7 cellular contexts compared by ENCODE assay signal in the genomic region with DNA sequence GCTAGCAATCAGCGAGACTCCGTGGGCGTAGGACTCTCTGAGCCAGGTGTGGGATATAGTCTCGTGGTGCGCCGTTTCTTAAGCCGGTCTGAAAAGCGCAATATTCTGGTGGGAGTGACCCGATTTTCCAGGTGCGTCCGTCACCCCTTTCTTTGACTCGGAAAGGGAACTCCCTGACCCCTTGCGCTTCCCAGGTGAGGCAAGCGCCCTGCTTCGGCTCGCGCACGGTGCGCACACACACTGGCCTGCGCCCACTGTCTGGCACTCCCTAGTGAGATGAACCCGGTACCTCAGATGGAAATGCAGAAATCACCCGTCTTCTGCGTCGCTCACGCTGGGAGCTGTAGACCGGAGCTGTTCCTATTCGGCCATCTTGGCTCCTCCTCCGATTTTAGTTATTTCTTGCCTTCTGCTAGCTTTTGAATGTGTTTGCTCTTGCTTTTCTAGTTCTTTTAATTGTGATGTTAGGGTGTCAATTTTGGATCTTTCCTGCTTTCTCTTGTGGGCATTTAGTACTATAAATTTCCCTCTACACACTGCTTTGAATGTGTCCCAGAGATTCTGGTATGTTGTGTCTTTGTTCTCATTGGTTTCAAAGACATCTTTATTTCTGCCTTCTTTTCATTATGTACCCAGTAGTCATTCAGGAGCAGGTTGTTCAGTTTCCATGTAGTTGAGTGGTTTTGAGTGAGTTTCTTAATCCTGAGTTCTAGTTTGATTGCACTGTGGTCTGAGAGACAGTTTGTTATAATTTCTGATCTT. TPM values are rescaled to one million over a fixed set of nuclear protein-coding genes. Genes with fewer than 3 reads are reported as not detected.
DNase-seq lines count a peak whose midpoint lies in the region; ATAC-seq and TF ChIP-seq lines count a peak whose summit lies in the region.
"Not testable (repeated sequence)": the region's sequence is repeated elsewhere in the genome, so short reads cannot be mapped to it uniquely, and the experiment has no call there.

No MANE protein-coding gene starts in this region.

- not testable (repeated sequence) for DNase-seq in H7; Panc1 (ENCODE audit: low read depth, low spot score); WTC11 (ENCODE audit: low spot score); left colon; progenitor cell of endocrine pancreas (ENCODE audit: low spot score, unreplicated experiment)

- CTCF ChIA-PET in Panc1 (lab: Charles Lee); WTC11 (lab: Charles Lee): not testable (repeated sequence)

- in situ Hi-C loops in Panc1 (cut with HindIII; ENCODE audit: low pct_unique_long_range_greater_than_20kb, low sequenced_read_pairs): not testable (repeated sequence)

- BruUV-seq in Panc1 (replicated peaks; lab: Mats Ljungman, UMichigan): not testable (repeated sequence)

- H3K9me3 Mint-ChIP-seq in WTC11: peaks cover 21% of the 10 kb centered on the region
- H3K9me3 Mint-ChIP-seq in progenitor cell of endocrine pancreas (ENCODE audit: low read depth): not testable (repeated sequence)

- H3K27ac Mint-ChIP-seq in WTC11 (peak overlapping the region; percentile 24; the same call in 1 of the 2 replicates), progenitor cell of endocrine pancreas (peak overlapping the region; percentile 88)

- H3K36me3 ChIP-seq in H7 (replicated peaks; ENCODE audit: control insufficient read depth, insufficient read depth, low read length); HUES6 (ENCODE audit: control insufficient read depth, insufficient read depth, low read length); Panc1 (ENCODE audit: control insufficient read depth, insufficient read depth, low read length): not testable (repeated sequence)

- intact Hi-C loops in Panc1 (cut with micrococcal nuclease; ENCODE audit: unreplicated experiment); left colon (cut with DNase I, micrococcal nuclease): not testable (repeated sequence)

- H3K27me3 Mint-ChIP-seq in WTC11 (ENCODE audit: low read depth); progenitor cell of endocrine pancreas: not testable (repeated sequence)

- peak overlapping the region; percentile 64 for H3K4me3 Mint-ChIP-seq in WTC11
- peak overlapping the region; percentile 41 for H3K4me3 Mint-ChIP-seq in progenitor cell of endocrine pancreas (ENCODE audit: low read depth)

- peaks cover 24% of the 10 kb centered on the region for H3K36me3 Mint-ChIP-seq in WTC11
- H3K36me3 Mint-ChIP-seq in progenitor cell of endocrine pancreas (ENCODE audit: insufficient read depth): not testable (repeated sequence)

- not testable (repeated sequence) for H3K9me3 ChIP-seq in HUES6 (ENCODE audit: control insufficient read depth, insufficient read depth, low read depth, low read length); Panc1 (ENCODE audit: control insufficient read depth, insufficient read depth, low read depth, low read length)

- peak overlapping the region; percentile 52 for H3K9ac ChIP-seq in HUES6 (ENCODE audit: low read length)

- POLR2A ChIA-PET in Panc1 (lab: Charles Lee); WTC11 (lab: Charles Lee): not testable (repeated sequence)

- H3K27me3 ChIP-seq in H7 (ENCODE audit: control insufficient read depth, insufficient read depth, low read length); HUES6 (ENCODE audit: control insufficient read depth, insufficient read depth, low read length); Panc1 (ENCODE audit: control insufficient read depth, insufficient read depth, low read length): not testable (repeated sequence)

- H3K4me1 Mint-ChIP-seq in WTC11; progenitor cell of endocrine pancreas (ENCODE audit: low read depth): not testable (repeated sequence)

- not testable (repeated sequence) for H3K4me1 ChIP-seq in HUES6 (ENCODE audit: control insufficient read depth, insufficient read depth, low read length); Panc1 (ENCODE audit: control insufficient read depth, insufficient read depth, low read length)

- ATAC-seq in Panc1, WTC11: not testable (repeated sequence)
- ATAC-seq in left colon: peak; percentile 44

- not testable (repeated sequence) for TF ChIP-seq CTCF in C4-2B (conservative IDR thresholded peaks at IDR 0.05); Panc1 (IDR thresholded peaks at IDR 0.05); WTC11 (IDR thresholded peaks at IDR 0.05); progenitor cell of endocrine pancreas (IDR thresholded peaks at IDR 0.05; ENCODE audit: unreplicated experiment)

- H3K4me3 ChIP-seq in H7 (ENCODE audit: insufficient read depth, low read depth, low read length): peak overlapping the region; percentile 17
- H3K4me3 ChIP-seq in HUES6 (ENCODE audit: low read depth, low read length): peak overlapping the region; percentile 45
- H3K4me3 ChIP-seq in Panc1 (ENCODE audit: low read depth in 2 of 2, low read length in 2 of 2): peak overlapping the region; percentile 27 to 33; a peak in 3 of 4 replicates

- H3K27ac ChIP-seq in C4-2B: peak overlapping the region; percentile 46
- H3K27ac ChIP-seq in HUES6 (ENCODE audit: low read depth, low read length); Panc1 (ENCODE audit: low read length): not testable (repeated sequence)

RNA-seq across cellular contexts. Expression of gene SCN8A, which starts 22.6 kb away (rescaled TPM):
- total RNA-seq in H7 (2014; rRNA removed; shearing (Covaris generic)): 3.9 and 4.8 TPM in 2 replicates
- 8.6 TPM for total RNA-seq in Panc1 (2021; ENCODE audit: unreplicated experiment)
- 5.0 TPM for polyA plus RNA-seq in Panc1 (2012; ENCODE audit: insufficient read length)
- total RNA-seq in WTC11 (2021): 13.2 to 14.4 TPM (median 13.2 TPM) in 3 replicates
- total RNA-seq in left colon: 1 to 10 TPM; 4.9 to 9.2 TPM
- total RNA-seq in progenitor cell of endocrine pancreas: 8.1 and 9.8 TPM in 2 replicates
